In genomic region chr4:183504930-183505555, GRCh38 we compare ENCODE assay signal across 8 cellular contexts. TPM values are rescaled to one million over a fixed set of nuclear protein-coding genes. Genes with fewer than 3 reads are reported as not detected.
DNase-seq lines count a peak whose midpoint lies in the region; ATAC-seq and TF ChIP-seq lines count a peak whose summit lies in the region.

TSS of gene ING2 (plus strand) at chr4:183505058. CDS start at chr4:183505196, 138 bp downstream.

- 0 out of 2 replicates have a peak, but pooled peaks cover 3% of the 10 kb centered on the region for H3K9me1 ChIP-seq in IMR-90 (ENCODE audit: insufficient read depth, low read length)

- peak within 1 kb of the TSS; percentile 81 for H2BK120ac ChIP-seq in IMR-90 (ENCODE audit: low read depth, low read length)

- peak within 1 kb of the TSS; percentile 99 for H3K27ac Mint-ChIP-seq in activated T-cell treated with anti-CD3 and anti-CD28 coated beads, Interleukin-2, amount 50 U/mL, for 24 hours
- H3K27ac Mint-ChIP-seq in stimulated activated naive CD8-positive, alpha-beta T cell treated with anti-CD3 and anti-CD28 coated beads, Interleukin-15, amount 100 ng/mL, for 72 hours: peak within 1 kb of the TSS; percentile 96

- dilution Hi-C loops in IMR-90 (cut with HindIII; ENCODE audit: low sequenced_read_pairs, unreplicated experiment): no loop called here

- peak within 1 kb of the TSS; percentile 88 for H3K14ac ChIP-seq in IMR-90 (replicated peaks; ENCODE audit: low read depth, low read length)

- peak within 1 kb of the TSS; percentile 50 for H4K91ac ChIP-seq in IMR-90 (ENCODE audit: insufficient read depth, low read depth, low read length)

- H3K27me3 Mint-ChIP-seq in activated T-cell treated with anti-CD3 and anti-CD28 coated beads, Interleukin-2, amount 50 U/mL, for 24 hours: no peaks in the 10 kb centered on the region
- no peaks in the 10 kb centered on the region for H3K27me3 Mint-ChIP-seq in stimulated activated naive CD8-positive, alpha-beta T cell treated with anti-CD3 and anti-CD28 coated beads, Interleukin-15, amount 100 ng/mL, for 72 hours

- H3K4me3 ChIP-seq in IMR-90 (ENCODE audit: insufficient read depth, low read depth, low read length): peak within 1 kb of the TSS; percentile 94
- H3K4me3 ChIP-seq in SJSA1: peak within 1 kb of the TSS; percentile 82
- H3K4me3 ChIP-seq in choroid plexus epithelial cell (ENCODE audit: low read depth, low read length): peak within 1 kb of the TSS; percentile 95
- H3K4me3 ChIP-seq in liver (ENCODE audit: low read depth in 1 of 3, low read length in 3 of 3): peak within 1 kb of the TSS; percentile 71 to 98 (median 79)

- H3K27ac ChIP-seq in IMR-90 (ENCODE audit: insufficient read depth, low read length) (peak within 1 kb of the TSS; percentile 99), SJSA1 (peak within 1 kb of the TSS; percentile 92), liver (ENCODE audit: low read depth in 1 of 2, low read length in 2 of 2) (peak within 1 kb of the TSS; percentile 87 to 97)

- CTCF ChIA-PET in IMR-90 (lab: Yijun Ruan, JAX): interaction anchor here (0.6 to 1.2 kb wide), 4 partner anchors 74 to 187 kb away, joined by 3 to 8 read pairs (median 4); no protein-coding TSS in a partner anchor

- peak within 1 kb of the TSS; percentile 96 for H3K23ac ChIP-seq in IMR-90 (ENCODE audit: low read depth, low read length)

- peak within 1 kb of the TSS; percentile 90 for H3K4ac ChIP-seq in IMR-90 (ENCODE audit: low read depth, low read length)

- H2BK20ac ChIP-seq in IMR-90 (ENCODE audit: low read depth, low read length): peak within 1 kb of the TSS; percentile 57; the same call in 1 of the 2 replicates

- peaks cover 2% of the 10 kb centered on the region; the same call in 1 of the 2 replicates for H3K4me1 ChIP-seq in IMR-90 (ENCODE audit: control insufficient read depth, insufficient read depth, low read length)
- H3K4me1 ChIP-seq in SJSA1 (replicated peaks): peaks cover 7% of the 10 kb centered on the region
- H3K4me1 ChIP-seq in liver (ENCODE audit: control insufficient read depth in 4 of 4, insufficient read depth in 4 of 4, low read length in 3 of 4): peaks cover 6 to 26% (median 9%) of the 10 kb centered on the region in 4 donors

- ATAC-seq in GM21723 (IDR thresholded peaks at IDR 0.05; ENCODE audit: unreplicated experiment) (peak; percentile 57), IMR-90 (ENCODE audit: low read depth) (peak; percentile 68)
- peak; percentile 63 for ATAC-seq in stimulated activated naive CD8-positive, alpha-beta T cell treated with anti-CD3 and anti-CD28 coated beads, Interleukin-15, amount 100 ng/mL, for 72 hours

- no peaks in the 10 kb centered on the region for H3K9me3 ChIP-seq in IMR-90 (ENCODE audit: control insufficient read depth, insufficient read depth, low read length)
- no peaks in the 10 kb centered on the region for H3K9me3 ChIP-seq in SJSA1 (replicated peaks)
- H3K9me3 ChIP-seq in liver (ENCODE audit: control insufficient read depth in 4 of 4, low read length in 3 of 4): no peaks in the 10 kb centered on the region

- DNase-seq in activated T-cell treated with anti-CD3 and anti-CD28 coated beads, Interleukin-2, amount 50 U/mL, for 24 hours: no peak
- DNase-seq in activated T-cell treated with anti-CD3 and anti-CD28 coated beads, Interleukin-2, amount 50 U/mL, for 1 hour: no peak
- no peak for DNase-seq in IMR-90
- peak in 1 of 2 experiments; percentile 62 for DNase-seq in SJSA1 (ENCODE audit: low read depth in 1 of 2, low spot score in 2 of 2)
- DNase-seq in choroid plexus epithelial cell (ENCODE audit: low read depth): no peak
- no peak for DNase-seq in stimulated activated naive CD8-positive, alpha-beta T cell treated with anti-CD3 and anti-CD28 coated beads, Interleukin-15, amount 100 ng/mL, for 72 hours

- H3K9me3 Mint-ChIP-seq in activated T-cell treated with anti-CD3 and anti-CD28 coated beads, Interleukin-2, amount 50 U/mL, for 24 hours: no peaks in the 10 kb centered on the region
- H3K9me3 Mint-ChIP-seq in stimulated activated naive CD8-positive, alpha-beta T cell treated with anti-CD3 and anti-CD28 coated beads, Interleukin-15, amount 100 ng/mL, for 72 hours: no peaks in the 10 kb centered on the region

- peak within 1 kb of the TSS; percentile 79 to 88 for H4K8ac ChIP-seq in IMR-90 (ENCODE audit: low read depth in 2 of 2, low read length in 2 of 2)

- peak within 1 kb of the TSS; percentile 91 for H3K4me2 ChIP-seq in IMR-90 (ENCODE audit: low read depth, low read length)

- H3K18ac ChIP-seq in IMR-90 (ENCODE audit: low read depth, low read length): peak within 1 kb of the TSS; percentile 67

- peaks cover 40% of the 10 kb centered on the region for H3K4me1 Mint-ChIP-seq in activated T-cell treated with anti-CD3 and anti-CD28 coated beads, Interleukin-2, amount 50 U/mL, for 24 hours (ENCODE audit: low read depth)
- peaks cover 17% of the 10 kb centered on the region for H3K4me1 Mint-ChIP-seq in stimulated activated naive CD8-positive, alpha-beta T cell treated with anti-CD3 and anti-CD28 coated beads, Interleukin-15, amount 100 ng/mL, for 72 hours

- in situ Hi-C loops in IMR-90 (cut with MboI; ENCODE audit: low sequenced_read_pairs): no loop called here

- TF ChIP-seq CTCF in IMR-90 (conservative IDR thresholded peaks at IDR 0.05; ENCODE audit: low read depth, low read length) (no peak), choroid plexus epithelial cell (conservative IDR thresholded peaks at IDR 0.05; ENCODE audit: low read depth, low read length) (no peak), liver (IDR thresholded peaks at IDR 0.05; ENCODE audit: low read depth, low read length, missing input control) (no peak)

- peak within 1 kb of the TSS; percentile 97 for H2AK9ac ChIP-seq in IMR-90 (replicated peaks; ENCODE audit: low read depth, low read length, poor library complexity)

- peaks cover 10% of the 10 kb centered on the region for H3K36me3 Mint-ChIP-seq in activated T-cell treated with anti-CD3 and anti-CD28 coated beads, Interleukin-2, amount 50 U/mL, for 24 hours (ENCODE audit: low read depth)

- no TSS peak for BruUV-seq in IMR-90 (replicated peaks; lab: Mats Ljungman, UMichigan)

- peak within 1 kb of the TSS; percentile 99 for H2AFZ ChIP-seq in IMR-90 (replicated peaks; ENCODE audit: low read length, poor library complexity)

- peak within 1 kb of the TSS; percentile 51; the same call in 1 of the 2 replicates for H4K5ac ChIP-seq in IMR-90 (ENCODE audit: low read depth, low read length)

- peak within 1 kb of the TSS; percentile 58; the same call in 1 of the 2 replicates for H2AK5ac ChIP-seq in IMR-90 (ENCODE audit: low read depth, low read length)

- 0% methylated on average over 28 of the region's 65 CpGs; no CpG with 5 or more reads in 1 of the 2 experiments for WGBS in IMR-90 (ENCODE audit: extremely low coverage in 2 of 2, insufficient read length in 1 of 2), 2 experiments
- WGBS in liver: under 1% methylated on average over 65 of the region's 65 CpGs

- TF ChIP-seq POLR2A in IMR-90 (IDR thresholded peaks at IDR 0.05; ENCODE audit: low read depth, low read length): no peak

- peak within 1 kb of the TSS; percentile 94 for H3K4me3 Mint-ChIP-seq in activated T-cell treated with anti-CD3 and anti-CD28 coated beads, Interleukin-2, amount 50 U/mL, for 24 hours
- H3K4me3 Mint-ChIP-seq in stimulated activated naive CD8-positive, alpha-beta T cell treated with anti-CD3 and anti-CD28 coated beads, Interleukin-15, amount 100 ng/mL, for 72 hours: peak within 1 kb of the TSS; percentile 94 to 96

- POLR2A ChIA-PET in IMR-90 (lab: Charles Lee; ENCODE audit: unreplicated experiment): no interaction called here

- H3K9ac ChIP-seq in IMR-90 (ENCODE audit: low read depth, low read length) (peak within 1 kb of the TSS; percentile 99), liver (ENCODE audit: low read depth in 1 of 2, low read length in 2 of 2) (peak within 1 kb of the TSS; percentile 75 to 76)

- intact Hi-C loops in IMR-90 (cut with micrococcal nuclease): loop anchor here (1.0 to 5.0 kb wide), 3 partner anchors 56 to 154 kb away; partner anchors contain the start of genes RWDD4 and TRAPPC11

- peak within 1 kb of the TSS; percentile 90 for H3K56ac ChIP-seq in IMR-90 (ENCODE audit: extremely low read depth, insufficient read depth, low read length)

- H4K20me1 ChIP-seq in IMR-90 (ENCODE audit: insufficient read depth, low read length): peaks cover 11% of the 10 kb centered on the region

- H3K36me3 ChIP-seq in IMR-90 (ENCODE audit: control insufficient read depth, insufficient read depth, low read length) (no peaks in the 10 kb centered on the region), SJSA1 (peaks cover 15% of the 10 kb centered on the region), liver (ENCODE audit: control insufficient read depth in 4 of 4, insufficient read depth in 3 of 4, low read depth in 1 of 4, low read length in 3 of 4) (no peaks in the 10 kb centered on the region)

- no peak for TF ChIP-seq RAD21 in IMR-90 (IDR thresholded peaks at IDR 0.05; ENCODE audit: low read length)
- no peak for TF ChIP-seq RAD21 in liver (IDR thresholded peaks at IDR 0.05)

- peak within 1 kb of the TSS; percentile 66 for H2BK5ac ChIP-seq in IMR-90 (ENCODE audit: low read depth, low read length, poor library complexity, severe bottlenecking)

- H3K27me3 ChIP-seq in IMR-90 (ENCODE audit: control insufficient read depth, insufficient read depth, low read length): no peaks in the 10 kb centered on the region
- no peaks in the 10 kb centered on the region for H3K27me3 ChIP-seq in SJSA1 (replicated peaks)
- no peaks in the 10 kb centered on the region for H3K27me3 ChIP-seq in liver (ENCODE audit: control insufficient read depth in 4 of 4, insufficient read depth in 4 of 4, low read length in 3 of 4)

- peaks cover 2 to 36% of the 10 kb centered on the region in 2 experiments for H3K79me1 ChIP-seq in IMR-90 (ENCODE audit: low read depth in 1 of 2, low read length in 2 of 2)

- no peak within 1 kb of the TSS for H2BK15ac ChIP-seq in IMR-90 (ENCODE audit: low read depth, low read length)

TF ChIP-seq in IMR-90, 13 proteins besides CTCF, POLR2A, EP300 and RAD21 (continues in another document):
- TF ChIP-seq FOS (IDR thresholded peaks at IDR 0.05; ENCODE audit: low read depth, low read length): no peak
- TF ChIP-seq CEBPB (IDR thresholded peaks at IDR 0.05; ENCODE audit: low read depth, low read length): no peak

TF ChIP-seq in liver, 16 proteins besides CTCF, POLR2A, EP300 and RAD21:
- TF ChIP-seq GABPA (IDR thresholded peaks at IDR 0.05 in 1 of 2, conservative IDR thresholded peaks at IDR 0.05 in 1 of 2): no peak
- peak; percentile 6 to 87 for TF ChIP-seq EGR1 (IDR thresholded peaks at IDR 0.05; ENCODE audit: low read depth in 2 of 2)

RNA-seq across cellular contexts. Expression of gene ING2, which starts in this region (rescaled TPM):
- total RNA-seq in IMR-90 (2012; rRNA removed) (2.5 and 9.7 TPM in 2 replicates), liver (1 to 10 TPM; 3.9 to 8.8 TPM)
- polyA plus RNA-seq in IMR-90 (2012; rRNA removed) (7.3 and 9.5 TPM in 2 replicates), liver (1 to 10 TPM; 5.0 to 5.2 TPM)
- 6.3 and 10.1 TPM in 2 replicates for polyA plus RNA-seq in IMR-90 (2012; cell fraction: cytosol; rRNA removed)
- polyA plus RNA-seq in IMR-90 (2012; cell fraction: nucleus; rRNA removed; ENCODE audit: low replicate concordance): 1.6 and 3.2 TPM in 2 replicates
- total RNA-seq in SJSA1 (2014; rRNA removed; shearing (Covaris generic)): 14.9 and 15.7 TPM in 2 replicates
